ENCODE assay signal across 18 cellular contexts in genomic region chr7:99268361-99268908, GRCh38. TPM values are rescaled to one million over a fixed set of nuclear protein-coding genes. Genes with fewer than 3 reads are reported as not detected.
DNase-seq lines count a peak whose midpoint lies in the region; FAIRE-seq and TF ChIP-seq lines count a peak whose summit lies in the region.
"Had no signal": no experiment of that assay in that cellular context is flagged by ENCODE, and none has a peak within 500 bp of the region (broad histone marks: within the 10 kb centered on the region; RNA-seq: fewer than 3 reads in every experiment).

No MANE protein-coding gene starts in this region.

- no peak for TF ChIP-seq POLR2A in prostate gland (IDR thresholded peaks at IDR 0.05)

- DNase-seq in Calu3, result no peak
- DNase-seq in NCI-H2171 treated with DMSO at 0.1 percent for 48 hours (lab: John Stamatoyannopoulos, UW), result peak; percentile 96
- no peak for DNase-seq in chondrocyte (ENCODE audit: low spot score)
- peak; percentile 13 for DNase-seq in prostate gland (ENCODE audit: low spot score)
- DNase-seq in NCI-H1930 (lab: John Stamatoyannopoulos, UW), result no peak
- no peak for DNase-seq in stimulated activated CD4-positive, alpha-beta T cell treated with anti-CD3 and anti-CD28 coated beads, Interleukin-15, amount 100 ng/mL, for 24 hours
- no peak for DNase-seq in RCC 7860 (ENCODE audit: low spot score)
- no peak for DNase-seq in posterior vena cava (ENCODE audit: low spot score)
- DNase-seq: HCEC 1CT; lower lobe of right lung; naive thymus-derived CD4-positive, alpha-beta T cell; NCI-H1417; NCI-H510A; stimulated activated naive CD8-positive, alpha-beta T cell treated with anti-CD3 and anti-CD28 coated beads, Interleukin-15, Interleukin-2, amounts not matched to agents 100 U/mL and 50 U/mL, for 24 hours; T-cell had no signal

- CTCF ChIA-PET in Calu3 (lab: Charles Lee), result interaction anchor here (1.0 kb wide), 1 partner anchor 39 kb away, joined by 3 read pairs; no protein-coding TSS in a partner anchor

- no peak for FAIRE-seq in RCC 7860 (lab: Jason Lieb, UNC)

- H3K4me3 ChIP-seq in prostate gland, result no peak overlapping the region
- H3K4me3 ChIP-seq: lower lobe of right lung had no signal

- H3K36me3 ChIP-seq in prostate gland, result no peaks in the 10 kb centered on the region
- H3K36me3 ChIP-seq: lower lobe of right lung had no signal

- H3K27me3 ChIP-seq in prostate gland (replicated peaks; ENCODE audit: insufficient read depth), result no peaks in the 10 kb centered on the region

- TF ChIP-seq CTCF in Calu3 (IDR thresholded peaks at IDR 0.05; ENCODE audit: unreplicated experiment), result no peak
- TF ChIP-seq CTCF in chondrocyte (IDR thresholded peaks at IDR 0.05), result no peak
- no peak for TF ChIP-seq CTCF in prostate gland (IDR thresholded peaks at IDR 0.05)

- 60% methylated on average over 13 of the region's 13 CpGs for WGBS in prostate gland

- H3K36me3 Mint-ChIP-seq in Calu3 (ENCODE audit: insufficient read depth, unreplicated experiment), result peaks cover 4% of the 10 kb centered on the region
- no peaks in the 10 kb centered on the region for H3K36me3 Mint-ChIP-seq in chondrocyte (ENCODE audit: low read depth)
- H3K36me3 Mint-ChIP-seq: naive thymus-derived CD4-positive, alpha-beta T cell; T-cell had no signal

- peak overlapping the region; percentile 29 to 56 for H3K27ac ChIP-seq in prostate gland
- H3K27ac ChIP-seq: lower lobe of right lung had no signal

- BruUV-seq in Calu3 (replicated peaks; lab: Mats Ljungman, UMichigan), result no TSS peak

- H3K9me3 ChIP-seq in prostate gland, result no peaks in the 10 kb centered on the region
- H3K9me3 ChIP-seq: lower lobe of right lung had no signal

- H3K4me1 Mint-ChIP-seq in Calu3 (ENCODE audit: low read depth, unreplicated experiment) (peaks cover 30% of the 10 kb centered on the region), chondrocyte (ENCODE audit: low read depth) (peaks cover 18% of the 10 kb centered on the region)

- intact Hi-C loops in Calu3 (cut with micrococcal nuclease; ENCODE audit: unreplicated experiment), result loop anchor here (5.0 kb wide), 2 partner anchors 44 to 56 kb away; no protein-coding TSS in a partner anchor
- intact Hi-C loops in prostate gland (cut with DNase I), result no loop called here
- intact Hi-C loops in posterior vena cava (cut with DNase I), result no loop called here

- peak overlapping the region; percentile 89 for H3K27ac Mint-ChIP-seq in Calu3 (ENCODE audit: unreplicated experiment)
- peak overlapping the region; percentile 90 for H3K27ac Mint-ChIP-seq in chondrocyte (ENCODE audit: unreplicated experiment)
- H3K27ac Mint-ChIP-seq: naive thymus-derived CD4-positive, alpha-beta T cell; T-cell had no signal

- H3K9me3 Mint-ChIP-seq in Calu3 (ENCODE audit: low read depth, unreplicated experiment) (no peaks in the 10 kb centered on the region), chondrocyte (ENCODE audit: low read depth) (peaks cover 4% of the 10 kb centered on the region)
- H3K9me3 Mint-ChIP-seq: T-cell had no signal

- H3K27me3 Mint-ChIP-seq in Calu3 (ENCODE audit: unreplicated experiment) (no peaks in the 10 kb centered on the region), chondrocyte (ENCODE audit: low read depth) (peaks cover 5% of the 10 kb centered on the region)

- H3K4me3 Mint-ChIP-seq in Calu3 (ENCODE audit: low read depth, unreplicated experiment) (no peak overlapping the region), chondrocyte (ENCODE audit: unreplicated experiment) (no peak overlapping the region)
- H3K4me3 Mint-ChIP-seq: naive thymus-derived CD4-positive, alpha-beta T cell; T-cell had no signal

- no peaks in the 10 kb centered on the region for H3K4me1 ChIP-seq in prostate gland (replicated peaks)
- H3K4me1 ChIP-seq: lower lobe of right lung had no signal

RNA-seq across cellular contexts. Expression of gene MYH16, which starts 4.2 kb away (rescaled TPM):
- total RNA-seq in Calu3 (2022) (0.61 and 0.97 TPM in 2 replicates), chondrocyte (not detected in 3 replicates), prostate gland (under 1 TPM in 1 of 2 donors, not detected in 1; 0.97 TPM), posterior vena cava (not detected)
- total RNA-seq: activated CD8-positive, alpha-beta memory T cell treated with anti-CD3 and anti-CD28 coated beads for 36 hours; HT-29; LHCN-M2; lower lobe of right lung; naive thymus-derived CD4-positive, alpha-beta T cell; T-cell had no signal

RNA-seq across cellular contexts. Expression of gene ARPC1A, which starts 57.3 kb away (rescaled TPM):
- total RNA-seq in Calu3 (2022) (146 TPM in 2 replicates), chondrocyte (103 to 110 TPM (median 104 TPM) in 3 replicates), prostate gland (100 to 1,000 TPM; 119 to 136 TPM), posterior vena cava (10 to 100 TPM; 74.4 to 85.5 TPM)

Comparison
In these comparisons a context has a peak if more than half of its experiments do, and no peak if none do; other contexts are left out.
1. DNase-seq: peak in NCI-H2171 treated with DMSO at 0.1 percent for 48 hours (single experiment) and prostate gland (single experiment); none in Calu3 (single experiment), chondrocyte (single experiment), NCI-H1930 (0 of 2), stimulated activated CD4-positive, alpha-beta T cell treated with anti-CD3 and anti-CD28 coated beads, Interleukin-15, amount 100 ng/mL, for 24 hours (single experiment), RCC 7860 (single experiment) and posterior vena cava (single experiment).